Comparison of ENCODE assay signal across 8 cellular contexts in genomic region chr10:70887804-70888800, GRCh38. TPM values are rescaled to one million over a fixed set of nuclear protein-coding genes. Genes with fewer than 3 reads are reported as not detected.
A peak's percentile ranks its signal among the peaks of the same experiment; 100 is the strongest.
DNase-seq lines count a peak whose midpoint lies in the region; ATAC-seq and TF ChIP-seq lines count a peak whose summit lies in the region.

TSS of gene PCBD1 (minus strand) at chr10:70888565. CDS start at chr10:70888533, 32 bp downstream.

- no peak for TF ChIP-seq EP300 in neural cell (conservative IDR thresholded peaks at IDR 0.05; ENCODE audit: poor library complexity, severe bottlenecking)

- no peaks in the 10 kb centered on the region for H3K27me3 Mint-ChIP-seq in activated T-helper 2 cell treated with anti-CD3 and anti-CD28 coated beads, Interferon-gamma antibody, Interleukin-2, Interleukin-4, amounts not matched to agents 10 μg/mL and 5 μg/mL and 100 μg/mL, durations not matched to agents 14 hours and 24 hours and 36 hours (ENCODE audit: low read depth)
- no peaks in the 10 kb centered on the region for H3K27me3 Mint-ChIP-seq in stimulated activated naive CD8-positive, alpha-beta T cell treated with anti-CD3 and anti-CD28 coated beads, Interleukin-15, amount 100 ng/mL, for 72 hours

- peak within 1 kb of the TSS; percentile 81 for H3K4me3 ChIP-seq in fibroblast of the aortic adventitia (ENCODE audit: low read depth, low read length)
- H3K4me3 ChIP-seq in neural cell (ENCODE audit: low read length), result peak within 1 kb of the TSS; percentile 70

- H3K27ac Mint-ChIP-seq in activated T-helper 2 cell treated with anti-CD3 and anti-CD28 coated beads, Interferon-gamma antibody, Interleukin-2, Interleukin-4, amounts not matched to agents 10 μg/mL and 5 μg/mL and 100 μg/mL, durations not matched to agents 14 hours and 24 hours and 36 hours, result peak within 1 kb of the TSS; percentile 82
- H3K27ac Mint-ChIP-seq in stimulated activated naive CD8-positive, alpha-beta T cell treated with anti-CD3 and anti-CD28 coated beads, Interleukin-15, amount 100 ng/mL, for 72 hours, result peak within 1 kb of the TSS; percentile 94 to 95

- H3K9me2 ChIP-seq in neural cell (ENCODE audit: insufficient read depth, low read length), result no peaks in the 10 kb centered on the region

- no peaks in the 10 kb centered on the region for H3K79me2 ChIP-seq in neural cell (replicated peaks; ENCODE audit: insufficient read depth, low read length)

- H3K36me3 ChIP-seq in neural cell (ENCODE audit: insufficient read depth, low read length), result no peaks in the 10 kb centered on the region

- no peak within 1 kb of the TSS for H3K27ac ChIP-seq in neural cell (ENCODE audit: low read length)

- no peaks in the 10 kb centered on the region for H4K20me1 ChIP-seq in neural cell (ENCODE audit: insufficient read depth)

- peak within 1 kb of the TSS; percentile 45 for H2AFZ ChIP-seq in neural cell (ENCODE audit: low read depth, low read length)

- peaks cover 21% of the 10 kb centered on the region for H3K4me1 Mint-ChIP-seq in activated T-helper 2 cell treated with anti-CD3 and anti-CD28 coated beads, Interferon-gamma antibody, Interleukin-2, Interleukin-4, amounts not matched to agents 10 μg/mL and 5 μg/mL and 100 μg/mL, durations not matched to agents 14 hours and 24 hours and 36 hours (ENCODE audit: low read depth)
- H3K4me1 Mint-ChIP-seq in stimulated activated naive CD8-positive, alpha-beta T cell treated with anti-CD3 and anti-CD28 coated beads, Interleukin-15, amount 100 ng/mL, for 72 hours, result peaks cover 18% of the 10 kb centered on the region

- TF ChIP-seq CTCF in fibroblast of the aortic adventitia (IDR thresholded peaks at IDR 0.05; ENCODE audit: insufficient read depth, low read length), result no peak
- TF ChIP-seq CTCF in neural cell (IDR thresholded peaks at IDR 0.05; ENCODE audit: poor library complexity, severe bottlenecking), result no peak

- peak; percentile 69 for ATAC-seq in HG03442 (IDR thresholded peaks at IDR 0.05; ENCODE audit: unreplicated experiment)
- ATAC-seq in stimulated activated naive CD8-positive, alpha-beta T cell treated with anti-CD3 and anti-CD28 coated beads, Interleukin-15, amount 100 ng/mL, for 72 hours, result peak; percentile 91

- H3K9ac ChIP-seq in neural cell (ENCODE audit: low read length), result peak within 1 kb of the TSS; percentile 50

- intact Hi-C loops in activated T-helper 2 cell treated with anti-CD3 and anti-CD28 coated beads, Interferon-gamma antibody, Interleukin-2, Interleukin-4, amounts not matched to agents 10 μg/mL and 5 μg/mL and 100 μg/mL, durations not matched to agents 14 hours and 24 hours and 36 hours (cut with micrococcal nuclease), result no loop called here

- no peak within 1 kb of the TSS for H3K4me2 ChIP-seq in neural cell (ENCODE audit: low read length)

- no peaks in the 10 kb centered on the region for H3K27me3 ChIP-seq in neural cell (ENCODE audit: insufficient read depth, low read depth, low read length)

- TF ChIP-seq RAD21 in neural cell (conservative IDR thresholded peaks at IDR 0.05), result peak; percentile 5

- no peaks in the 10 kb centered on the region for H3F3A ChIP-seq in neural cell (ENCODE audit: insufficient read depth, low read length, poor library complexity, severe bottlenecking)

- H3K9me3 ChIP-seq in neural cell (ENCODE audit: low read length), result no peaks in the 10 kb centered on the region

- H3K9me3 Mint-ChIP-seq in activated T-helper 2 cell treated with anti-CD3 and anti-CD28 coated beads, Interferon-gamma antibody, Interleukin-2, Interleukin-4, amounts not matched to agents 10 μg/mL and 5 μg/mL and 100 μg/mL, durations not matched to agents 14 hours and 24 hours and 36 hours, result no peaks in the 10 kb centered on the region
- H3K9me3 Mint-ChIP-seq in stimulated activated naive CD8-positive, alpha-beta T cell treated with anti-CD3 and anti-CD28 coated beads, Interleukin-15, amount 100 ng/mL, for 72 hours, result no peaks in the 10 kb centered on the region

- H3K36me3 Mint-ChIP-seq in activated T-helper 2 cell treated with anti-CD3 and anti-CD28 coated beads, Interferon-gamma antibody, Interleukin-2, Interleukin-4, amounts not matched to agents 10 μg/mL and 5 μg/mL and 100 μg/mL, durations not matched to agents 14 hours and 24 hours and 36 hours (ENCODE audit: low read depth), result peaks cover 26% of the 10 kb centered on the region

- peak within 1 kb of the TSS; percentile 78 for H3K4me3 Mint-ChIP-seq in activated T-helper 2 cell treated with anti-CD3 and anti-CD28 coated beads, Interferon-gamma antibody, Interleukin-2, Interleukin-4, amounts not matched to agents 10 μg/mL and 5 μg/mL and 100 μg/mL, durations not matched to agents 14 hours and 24 hours and 36 hours (ENCODE audit: low read depth)
- H3K4me3 Mint-ChIP-seq in stimulated activated naive CD8-positive, alpha-beta T cell treated with anti-CD3 and anti-CD28 coated beads, Interleukin-15, amount 100 ng/mL, for 72 hours, result peak within 1 kb of the TSS; percentile 85 to 86

- DNase-seq in C1 segment of cervical spinal cord (lab: John Stamatoyannopoulos, UW), result peak in 12 of 14 donors; percentile 38 to 85 (median 68)
- peak; percentile 83 for DNase-seq in GM19238 (ENCODE audit: insufficient read length, low spot score)
- DNase-seq in activated T-helper 2 cell treated with anti-CD3 and anti-CD28 coated beads, Interferon-gamma antibody, Interleukin-2, Interleukin-4, amounts not matched to agents 10 μg/mL and 5 μg/mL and 100 μg/mL, durations not matched to agents 14 hours and 24 hours and 36 hours (ENCODE audit: low spot score), result peak; percentile 71
- peak; percentile 63 for DNase-seq in fibroblast of the aortic adventitia (ENCODE audit: low read depth)
- DNase-seq in stimulated activated naive CD8-positive, alpha-beta T cell treated with anti-CD3 and anti-CD28 coated beads, Interleukin-15, amount 100 ng/mL, for 72 hours, result peak; percentile 68 to 75

TF ChIP-seq in PFSK-1, 5 proteins besides CTCF, POLR2A, EP300 and RAD21 (continues in another document):
- TF ChIP-seq REST (IDR thresholded peaks at IDR 0.05; ENCODE audit: insufficient read depth in 1 of 2, low read depth in 2 of 2, low read length in 2 of 2), result 0 out of 4 replicates have a peak, but pooled peaks of 1 of the 2 experiments have one; percentile 18
- no peak for TF ChIP-seq SIN3A (IDR thresholded peaks at IDR 0.05; ENCODE audit: borderline replicate concordance, insufficient read depth, low read length)

TF ChIP-seq in neural cell, 6 proteins besides CTCF, POLR2A, EP300 and RAD21:
- TF ChIP-seq SMC3 (conservative IDR thresholded peaks at IDR 0.05; ENCODE audit: poor library complexity) (no peak), MXI1 (conservative IDR thresholded peaks at IDR 0.05; ENCODE audit: poor library complexity, severe bottlenecking) (peak; percentile 36)
TF ChIP-seq in neural cell: peak in this region for 1.

RNA-seq across cellular contexts. Expression of gene PCBD1, which starts in this region (rescaled TPM):
- 56.9 TPM for polyA plus RNA-seq in PFSK-1 (2012; ENCODE audit: insufficient read length, low read depth)
- 72.0 and 73.8 TPM in 2 replicates for total RNA-seq in activated T-helper 2 cell treated with anti-CD3 and anti-CD28 coated beads, Interferon-gamma antibody, Interleukin-2, Interleukin-4, amounts not matched to agents 10 μg/mL and 5 μg/mL and 100 μg/mL, durations not matched to agents 14 hours and 24 hours and 36 hours
- total RNA-seq in fibroblast of the aortic adventitia (ENCODE audit: low replicate concordance), result 3.4 and 23.7 TPM in 2 replicates
- polyA plus RNA-seq in neural cell, result 15.8 and 21.6 TPM in 2 replicates
- polyA minus RNA-seq in neural cell, result 2.1 and 2.2 TPM in 2 replicates
